Comparison of ENCODE assay signal across 19 cellular contexts in genomic region chr7:12684186-12684585, GRCh38.
"Had no signal": no experiment of that assay in that cellular context is flagged by ENCODE, and none has a peak within 500 bp of the region (broad histone marks: within the 10 kb centered on the region; RNA-seq: fewer than 3 reads in every experiment).

No MANE protein-coding gene starts in this region.

- DNase-seq: activated CD4-positive, alpha-beta T cell treated with anti-CD3 and anti-CD28 coated beads, Interleukin-2, amount 50 U/mL, for 48 hours; activated CD8-positive, alpha-beta memory T cell treated with anti-CD3 and anti-CD28 coated beads, Interleukin-2, amount 10 ng/mL, durations not matched to agents 7 days and 5 days; activated effector memory CD4-positive, alpha-beta T cell treated with Interleukin-2 at 50 U/mL for 16 hours; activated T-cell treated with anti-CD3 and anti-CD28 coated beads, Interleukin-2, amount 50 U/mL, for 24 hours; amygdala; cerebellar nuclear complex; heart left ventricle; islet precursor cell; nucleus accumbens; psoas muscle; stimulated activated CD4-positive, alpha-beta T cell treated with anti-CD3 and anti-CD28 coated beads, Interleukin-12 subunit alpha, Interleukin-12 subunit beta, amount 100 ng/mL, for 4 hours; stimulated activated naive CD4-positive, alpha-beta T cell treated with Interleukin-2 at 50 U/mL for 16 hours; testis had no signal

- H3K9me3 Mint-ChIP-seq: activated naive CD4-positive, alpha-beta T cell treated with anti-CD3 and anti-CD28 coated beads, Interleukin-2, amount 50 U/mL, for 72 hours; activated T-cell treated with anti-CD3 and anti-CD28 coated beads, Interleukin-2, amount 50 U/mL, for 24 hours; dendritic cell treated with granulocyte-macrophage colony-stimulating factor and Interleukin-4, amounts not matched to agents 40 ng/mL and 50 ng/mL, for 4 days; T-helper 2 cell treated with Interferon-gamma antibody and Interleukin-4, amounts not matched to agents 5 μg/mL and 100 μg/mL, for 36 hours had no signal

- H3K27me3 ChIP-seq: heart left ventricle, testis had no signal

- H3K27ac ChIP-seq: heart left ventricle, psoas muscle, testis had no signal

- H3K4me1 ChIP-seq: psoas muscle had no signal

- ATAC-seq: activated CD4-positive, CD25-positive, alpha-beta regulatory T cell treated with anti-CD3 and anti-CD28 coated beads, Interleukin-2, amount 50 U/mL, for 24 hours; activated CD8-positive, alpha-beta memory T cell treated with anti-CD3 and anti-CD28 coated beads, Interleukin-2, amount 10 ng/mL, durations not matched to agents 7 days and 5 days; activated naive CD4-positive, alpha-beta T cell treated with anti-CD3 and anti-CD28 coated beads, Interleukin-2, amount 50 U/mL, for 72 hours; heart left ventricle; left lobe of liver; psoas muscle; sciatic nerve had no signal

- H3K27ac Mint-ChIP-seq: activated CD8-positive, alpha-beta memory T cell treated with anti-CD3 and anti-CD28 coated beads, Interleukin-2, amount 10 ng/mL, durations not matched to agents 7 days and 5 days; activated naive CD4-positive, alpha-beta T cell treated with anti-CD3 and anti-CD28 coated beads, Interleukin-2, amount 50 U/mL, for 72 hours; activated T-cell treated with anti-CD3 and anti-CD28 coated beads, Interleukin-2, amount 50 U/mL, for 24 hours; dendritic cell treated with granulocyte-macrophage colony-stimulating factor and Interleukin-4, amounts not matched to agents 40 ng/mL and 50 ng/mL, for 4 days; T-helper 2 cell treated with Interferon-gamma antibody and Interleukin-4, amounts not matched to agents 5 μg/mL and 100 μg/mL, for 36 hours had no signal

- H3K9me3 ChIP-seq: heart left ventricle, psoas muscle, testis had no signal

- H3K36me3 ChIP-seq: heart left ventricle had no signal

- H3K4me3 Mint-ChIP-seq: activated CD8-positive, alpha-beta memory T cell treated with anti-CD3 and anti-CD28 coated beads, Interleukin-2, amount 10 ng/mL, durations not matched to agents 7 days and 5 days; activated T-cell treated with anti-CD3 and anti-CD28 coated beads, Interleukin-2, amount 50 U/mL, for 24 hours; dendritic cell treated with granulocyte-macrophage colony-stimulating factor and Interleukin-4, amounts not matched to agents 40 ng/mL and 50 ng/mL, for 4 days; T-helper 2 cell treated with Interferon-gamma antibody and Interleukin-4, amounts not matched to agents 5 μg/mL and 100 μg/mL, for 36 hours had no signal

- H3K27me3 Mint-ChIP-seq: activated CD8-positive, alpha-beta memory T cell treated with anti-CD3 and anti-CD28 coated beads, Interleukin-2, amount 10 ng/mL, durations not matched to agents 7 days and 5 days; activated T-cell treated with anti-CD3 and anti-CD28 coated beads, Interleukin-2, amount 50 U/mL, for 24 hours; dendritic cell treated with granulocyte-macrophage colony-stimulating factor and Interleukin-4, amounts not matched to agents 40 ng/mL and 50 ng/mL, for 4 days had no signal

- H3K4me3 ChIP-seq: heart left ventricle, psoas muscle had no signal
